In the genomic region with DNA sequence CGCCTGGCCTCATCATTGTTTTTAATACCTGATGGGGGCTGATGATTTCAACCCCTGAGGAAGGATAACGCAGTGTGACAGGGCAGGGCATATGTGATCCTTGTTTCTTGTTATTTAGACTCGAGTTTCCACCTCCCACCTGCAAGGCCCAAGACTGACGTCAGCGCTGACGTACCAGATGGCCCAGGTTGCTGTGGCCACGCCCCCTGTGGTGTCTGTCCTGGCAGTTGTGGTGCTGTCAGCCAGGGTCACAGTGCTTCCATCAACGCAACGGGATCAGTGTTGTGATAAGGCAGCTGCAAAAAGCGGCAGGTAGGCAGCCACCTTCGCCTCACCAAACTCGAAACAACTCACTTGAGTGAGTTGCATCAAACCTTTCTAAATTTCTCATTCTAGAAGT, we compare ENCODE assay signal across 19 cellular contexts. TPM values are rescaled to one million over a fixed set of nuclear protein-coding genes. Genes with fewer than 3 reads are reported as not detected.
DNase-seq lines count a peak whose midpoint lies in the region; ATAC-seq and TF ChIP-seq lines count a peak whose summit lies in the region.
"Had no signal": no experiment of that assay in that cellular context is flagged by ENCODE, and none has a peak within 500 bp of the region (broad histone marks: within the 10 kb centered on the region; RNA-seq: fewer than 3 reads in every experiment).

No MANE protein-coding gene starts in this region.

- no peaks in the 10 kb centered on the region for H3K4me1 Mint-ChIP-seq in endodermal cell
- H3K4me1 Mint-ChIP-seq: B cell; CD4-positive, CD25-positive, alpha-beta regulatory T cell; GM23338 had no signal

- H3K36me3 Mint-ChIP-seq in endodermal cell (ENCODE audit: low read depth): peaks cover 78% of the 10 kb centered on the region

- no peak overlapping the region for H3K4me3 Mint-ChIP-seq in endodermal cell
- H3K4me3 Mint-ChIP-seq: B cell; CD4-positive, CD25-positive, alpha-beta regulatory T cell; CD8-positive, alpha-beta T cell; GM23338 had no signal

- H3K9me3 ChIP-seq in endodermal cell (ENCODE audit: control insufficient read depth, low read length): peaks cover 33% of the 10 kb centered on the region
- no peaks in the 10 kb centered on the region for H3K9me3 ChIP-seq in osteoblast (ENCODE audit: low read depth, low read length)
- H3K9me3 ChIP-seq in testis: no peaks in the 10 kb centered on the region
- H3K9me3 ChIP-seq in mucosa of descending colon: no peaks in the 10 kb centered on the region
- H3K9me3 ChIP-seq: Caco-2 had no signal

- no peak overlapping the region for H3K4me2 ChIP-seq in osteoblast (ENCODE audit: insufficient read depth, low read length)
- H3K4me2 ChIP-seq: BLaER1, GM23338 had no signal

- no peak for TF ChIP-seq CTCF in endodermal cell (conservative IDR thresholded peaks at IDR 0.05)
- no peak for TF ChIP-seq CTCF in osteoblast (IDR thresholded peaks at IDR 0.05; ENCODE audit: extremely low read depth, low read depth, low read length)
- no peak for TF ChIP-seq CTCF in testis (IDR thresholded peaks at IDR 0.05)
- no peak for TF ChIP-seq CTCF in mucosa of descending colon (IDR thresholded peaks at IDR 0.05)

- H3K36me3 ChIP-seq in endodermal cell (ENCODE audit: control insufficient read depth, insufficient read depth, low read length) (peaks cover 77% of the 10 kb centered on the region), osteoblast (ENCODE audit: insufficient read depth, low read length) (peaks cover 76% of the 10 kb centered on the region), testis (ENCODE audit: low read depth, missing control alignments) (no peaks in the 10 kb centered on the region), mucosa of descending colon (ENCODE audit: low read depth) (no peaks in the 10 kb centered on the region)

- DNase-seq in NCI-H82 (lab: John Stamatoyannopoulos, UW) (peak; percentile 17), NCI-H82 treated with DMSO at 0.1 percent for 48 hours (lab: John Stamatoyannopoulos, UW; ENCODE audit: unreplicated experiment) (no peak), endodermal cell (peak; percentile 52), osteoblast (ENCODE audit: insufficient read length, low spot score, missing footprints) (peak; percentile 27), testis (peak; percentile 11), mucosa of descending colon (no peak)
- no peak for DNase-seq in activated CD4-positive, CD25-positive, alpha-beta regulatory T cell treated with anti-CD3 and anti-CD28 coated beads, Interleukin-2, amount 50 U/mL, for 72 hours
- DNase-seq: Caco-2; CD4-positive, CD25-positive, alpha-beta regulatory T cell; CD8-positive, alpha-beta T cell; DMS153; DND-41 had no signal

- H3K27me3 ChIP-seq in endodermal cell (ENCODE audit: control insufficient read depth, insufficient read depth, low read length, poor library complexity, severe bottlenecking): no peaks in the 10 kb centered on the region
- H3K27me3 ChIP-seq in osteoblast (ENCODE audit: insufficient read depth, low read length): no peaks in the 10 kb centered on the region
- no peaks in the 10 kb centered on the region for H3K27me3 ChIP-seq in testis
- H3K27me3 ChIP-seq: BLaER1 had no signal

- no peak for TF ChIP-seq POLR2A in testis (IDR thresholded peaks at IDR 0.05)

- no peak overlapping the region for H3K9ac ChIP-seq in endodermal cell (ENCODE audit: extremely low read depth, low read length, poor library complexity, severe bottlenecking)
- H3K9ac ChIP-seq: BLaER1 had no signal

- peaks cover 9% of the 10 kb centered on the region for H3K27me3 Mint-ChIP-seq in endodermal cell (ENCODE audit: insufficient read depth)
- H3K27me3 Mint-ChIP-seq: B cell; CD4-positive, CD25-positive, alpha-beta regulatory T cell had no signal

- H3K4me3 ChIP-seq in endodermal cell (ENCODE audit: low read length) (no peak overlapping the region), osteoblast (ENCODE audit: insufficient read depth, low read length) (no peak overlapping the region), testis (no peak overlapping the region), mucosa of descending colon (no peak overlapping the region)
- H3K4me3 ChIP-seq: BLaER1, GM23338 had no signal

- H3K79me2 ChIP-seq in osteoblast (ENCODE audit: insufficient read depth, low read length): no peaks in the 10 kb centered on the region

- no peak overlapping the region for H3K27ac Mint-ChIP-seq in endodermal cell
- H3K27ac Mint-ChIP-seq: B cell; CD4-positive, CD25-positive, alpha-beta regulatory T cell; CD8-positive, alpha-beta T cell; GM23338 had no signal

- H3K27ac ChIP-seq in endodermal cell (ENCODE audit: low read depth, low read length): no peak overlapping the region
- no peak overlapping the region for H3K27ac ChIP-seq in osteoblast (ENCODE audit: low read depth, low read length)
- H3K27ac ChIP-seq in testis: no peak overlapping the region
- H3K27ac ChIP-seq: 22Rv1, BLaER1, C4-2B had no signal

- no peaks in the 10 kb centered on the region for H4K20me1 ChIP-seq in osteoblast (ENCODE audit: insufficient read depth, low read length)
- H4K20me1 ChIP-seq: BLaER1 had no signal

- WGBS in endodermal cell (ENCODE audit: insufficient coverage in 1 of 2, insufficient read length in 1 of 2), 2 experiments: 93 to 97% methylated on average over 9 to 12 of the region's 12 CpGs
- 94 to 97% methylated on average over 12 of the region's 12 CpGs for WGBS in testis, 2 donors

- ATAC-seq in HG03045 (IDR thresholded peaks at IDR 0.05; ENCODE audit: unreplicated experiment) (no peak), mucosa of descending colon (no peak)
- ATAC-seq: CD8-positive, alpha-beta T cell; GM23338; HCT116 had no signal

- H2AFZ ChIP-seq in osteoblast (ENCODE audit: low read length): no peak overlapping the region
- H2AFZ ChIP-seq: GM23338 had no signal

- H3K9me3 Mint-ChIP-seq in endodermal cell: peaks cover 35% of the 10 kb centered on the region

- no peaks in the 10 kb centered on the region for H3K4me1 ChIP-seq in endodermal cell (ENCODE audit: control insufficient read depth, insufficient read depth, low read length)
- H3K4me1 ChIP-seq in osteoblast (ENCODE audit: insufficient read depth, low read length): no peaks in the 10 kb centered on the region
- no peaks in the 10 kb centered on the region for H3K4me1 ChIP-seq in testis
- no peaks in the 10 kb centered on the region for H3K4me1 ChIP-seq in mucosa of descending colon (ENCODE audit: low read depth)
- H3K4me1 ChIP-seq: Caco-2 had no signal

- intact Hi-C loops in testis (cut with DNase I; ENCODE audit: low total_unique reads): no loop called here
- intact Hi-C loops in mucosa of descending colon (cut with DNase I, micrococcal nuclease): no loop called here

RNA-seq across cellular contexts. Expression of a gene that starts 18.4 kb away (rescaled TPM):
- total RNA-seq in endodermal cell (10 to 100 TPM; 31.5 to 33.8 TPM), osteoblast (6.2 and 7.4 TPM in 2 replicates), testis (10 to 100 TPM; 29.0 to 32.8 TPM), mucosa of descending colon (10 to 100 TPM; 14.2 to 18.7 (median 15.6) TPM)
- polyA plus RNA-seq in endodermal cell (2013, experiment 1 of 2): 16.9 TPM
- polyA plus RNA-seq in endodermal cell (2013, experiment 2 of 2): 13.9 TPM
- polyA plus RNA-seq in testis (ENCODE audit: insufficient read depth, low read depth, low replicate concordance): 18.8 TPM

RNA-seq across cellular contexts. Expression of a gene that starts 18.5 kb away (rescaled TPM):
- 10 to 100 TPM; 22.7 to 32.7 TPM for total RNA-seq in endodermal cell
- polyA plus RNA-seq in endodermal cell (2013, experiment 1 of 2): 25.4 TPM
- 23.8 TPM for polyA plus RNA-seq in endodermal cell (2013, experiment 2 of 2)
- total RNA-seq in osteoblast: 7.7 and 11.2 TPM in 2 replicates
- 10 to 100 TPM; 64.4 to 65.2 TPM for total RNA-seq in testis
- 67.2 TPM for polyA plus RNA-seq in testis (ENCODE audit: insufficient read depth, low read depth, low replicate concordance)
- 10 to 100 TPM; 12.9 to 17.5 (median 13.3) TPM for total RNA-seq in mucosa of descending colon

Comparison
In these comparisons a context has a peak if more than half of its experiments do, and no peak if none do; other contexts are left out.
1. DNase-seq: peak in NCI-H82 (single experiment), endodermal cell (single experiment), osteoblast (single experiment) and testis (single experiment); none in NCI-H82 treated with DMSO at 0.1 percent for 48 hours (single experiment), mucosa of descending colon (0 of 3) and activated CD4-positive, CD25-positive, alpha-beta regulatory T cell treated with anti-CD3 and anti-CD28 coated beads, Interleukin-2, amount 50 U/mL, for 72 hours (single experiment).